8 cellular contexts compared by ENCODE assay signal in genomic region chr15:41661529-41662225, GRCh38. TPM values are rescaled to one million over a fixed set of nuclear protein-coding genes. Genes with fewer than 3 reads are reported as not detected.
DNase-seq lines count a peak whose midpoint lies in the region; ATAC-seq, FAIRE-seq and TF ChIP-seq lines count a peak whose summit lies in the region.

No MANE protein-coding gene starts in this region.

- H3K27ac ChIP-seq in CD4-positive, CD25-positive, alpha-beta regulatory T cell (ENCODE audit: insufficient read depth, low read length, poor library complexity, severe bottlenecking), result peak overlapping the region; percentile 94
- H3K27ac ChIP-seq in K562 (ENCODE audit: extremely low read depth, low read depth, low read length) (peak overlapping the region; percentile 95), aorta (ENCODE audit: low read depth in 1 of 2, low read length in 2 of 2) (peak overlapping the region in 1 of 2 donors; percentile 71)

- H4K20me1 ChIP-seq in K562 (replicated peaks; ENCODE audit: control insufficient read depth, insufficient read depth, low read length), result no peaks in the 10 kb centered on the region; the same call in none of the 2 replicates

- peaks cover 61% of the 10 kb centered on the region for H3K79me2 ChIP-seq in K562 (ENCODE audit: control insufficient read depth, insufficient read depth, low read length)

- H3K27ac Mint-ChIP-seq in CD4-positive, CD25-positive, alpha-beta regulatory T cell, result peak overlapping the region; percentile 95 to 97 (median 95)

- FAIRE-seq in H54 (lab: Jason Lieb, UNC) (peak; percentile 84), K562 (lab: Jason Lieb, UNC) (peak; percentile 84)

- no peaks in the 10 kb centered on the region for H3K9me1 ChIP-seq in K562 (ENCODE audit: control insufficient read depth, insufficient read depth, low read length)

- TF ChIP-seq RAD21 in K562 (CRISPR knock-in tag; conservative IDR thresholded peaks at IDR 0.05 in 1 of 2, IDR thresholded peaks at IDR 0.05 in 1 of 2), result no peak

- peak overlapping the region; percentile 96 for H2AFZ ChIP-seq in K562 (ENCODE audit: low read depth, low read length)

- peak overlapping the region; percentile 91 to 92 for H3K9ac ChIP-seq in K562 (ENCODE audit: insufficient read depth in 1 of 2, low read depth in 2 of 2, low read length in 2 of 2)

- H3K9me3 ChIP-seq in CD4-positive, CD25-positive, alpha-beta regulatory T cell (ENCODE audit: control insufficient read depth in 2 of 2, low read length in 2 of 2), result no peaks in the 10 kb centered on the region
- H3K9me3 ChIP-seq in K562 (replicated peaks; ENCODE audit: control insufficient read depth, insufficient read depth, low read depth, low read length), result no peaks in the 10 kb centered on the region; the same call in 1 of the 2 replicates
- no peaks in the 10 kb centered on the region for H3K9me3 ChIP-seq in aorta (ENCODE audit: control insufficient read depth, low read length)

- H3K4me1 ChIP-seq in CD4-positive, CD25-positive, alpha-beta regulatory T cell (ENCODE audit: control insufficient read depth, insufficient read depth, low read length, poor library complexity, severe bottlenecking), result peaks cover 43% of the 10 kb centered on the region
- peaks cover 23 to 26% of the 10 kb centered on the region in 2 experiments for H3K4me1 ChIP-seq in K562 (replicated peaks in 1 of 2; ENCODE audit: control insufficient read depth in 2 of 2, insufficient read depth in 2 of 2, low read length in 2 of 2)
- no peaks in the 10 kb centered on the region for H3K4me1 ChIP-seq in aorta (ENCODE audit: control insufficient read depth in 1 of 2, insufficient read depth in 2 of 2, low read length in 2 of 2)

- POLR2A ChIA-PET in K562 (lab: Yijun Ruan, JAX), result interaction anchor here (0.6 to 4.4 kb wide), 11 partner anchors 10 to 170 kb away, joined by 3 to 30 read pairs (median 3); no protein-coding TSS in a partner anchor

- CTCF ChIA-PET in K562 (lab: Yijun Ruan, JAX; ENCODE audit: low intra/inter-chr PET ratio), result interaction anchor here (1.1 kb wide), 1 partner anchor 196 kb away, joined by 3 read pairs; no protein-coding TSS in a partner anchor

- WGBS in K562 (ENCODE audit: insufficient coverage, low coverage, missing lambda C conversion rate), result under 1% methylated on average over 43 of the region's 44 CpGs
- 1% methylated on average over 44 of the region's 44 CpGs for WGBS in aorta, 2 donors

- no TSS peak for BruUV-seq in K562 (replicated peaks; lab: Mats Ljungman, UMichigan)

- H3K27me3 Mint-ChIP-seq in CD4-positive, CD25-positive, alpha-beta regulatory T cell, result peaks cover 34% of the 10 kb centered on the region

- in situ Hi-C loops in K562 (cut with MboI), result no loop called here

- peaks cover 7% of the 10 kb centered on the region for H3K27me3 ChIP-seq in CD4-positive, CD25-positive, alpha-beta regulatory T cell (ENCODE audit: control insufficient read depth, insufficient read depth, low read length)
- H3K27me3 ChIP-seq in K562 (ENCODE audit: control insufficient read depth in 2 of 2, insufficient read depth in 2 of 2, low read length in 2 of 2), result no peaks in the 10 kb centered on the region
- H3K27me3 ChIP-seq in aorta (ENCODE audit: control insufficient read depth in 1 of 2, insufficient read depth in 2 of 2, low read length in 1 of 2), result no peaks in the 10 kb centered on the region

- TF ChIP-seq POLR2A in H54 (IDR thresholded peaks at IDR 0.05; ENCODE audit: low read depth, low read length) (0 out of 2 replicates have a peak, but pooled peaks have one; percentile 8), K562 (conservative IDR thresholded peaks at IDR 0.05) (peak; percentile 65)

- peaks cover 36 to 72% (median 53%) of the 10 kb centered on the region in 4 donors for H3K4me1 Mint-ChIP-seq in CD4-positive, CD25-positive, alpha-beta regulatory T cell

- DNase-seq in CD4-positive, CD25-positive, alpha-beta regulatory T cell, result peak; percentile 64 to 78 (median 75)
- DNase-seq in H54 (ENCODE audit: insufficient read length, low spot score), result peak; percentile 66
- peak; percentile 79 to 88 for DNase-seq in NCI-H2081 (lab: John Stamatoyannopoulos, UW)
- peak; percentile 78 for DNase-seq in UCSD-AML1 (lab: John Stamatoyannopoulos, UW; ENCODE audit: unreplicated experiment)
- DNase-seq in K562 (ENCODE audit: extremely low read depth in 1 of 4, low spot score in 3 of 4), result peak; percentile 69 to 89 (median 72)
- DNase-seq in iPS DF 4.7 (ENCODE audit: extremely low read depth, low spot score), result peak; percentile 56
- peak; percentile 33 for DNase-seq in retinal pigment epithelial cell (ENCODE audit: low read depth)
- peak; percentile 87 to 92 for DNase-seq in aorta

- peak; percentile 8 to 12 for ATAC-seq in CD4-positive, CD25-positive, alpha-beta regulatory T cell (ENCODE audit: low read depth in 2 of 2)
- ATAC-seq in K562 (peak; percentile 64), aorta (ENCODE audit: low FRiP score) (peak; percentile 64)

- H3K4me3 ChIP-seq in CD4-positive, CD25-positive, alpha-beta regulatory T cell (ENCODE audit: low read depth, low read length), result peak overlapping the region; percentile 86
- peak overlapping the region; percentile 51 for H3K4me3 ChIP-seq in K562
- peak overlapping the region; percentile 54 for H3K4me3 ChIP-seq in retinal pigment epithelial cell (ENCODE audit: low read length)
- H3K4me3 ChIP-seq in aorta (ENCODE audit: low read length in 2 of 2), result peak overlapping the region; percentile 24 to 65

- peaks cover 0 to 2% (median 0%) of the 10 kb centered on the region in 7 donors for H3K9me3 Mint-ChIP-seq in CD4-positive, CD25-positive, alpha-beta regulatory T cell

- peak overlapping the region; percentile 98 for H3K4me2 ChIP-seq in K562 (ENCODE audit: insufficient read depth, low read length)

- no peak for TF ChIP-seq CTCF in K562 (IDR thresholded peaks at IDR 0.05 in 2 of 3, conservative IDR thresholded peaks at IDR 0.05 in 1 of 3; ENCODE audit: insufficient read depth in 2 of 3, low read depth in 1 of 3, low read length in 3 of 3)
- no peak for TF ChIP-seq CTCF in retinal pigment epithelial cell (conservative IDR thresholded peaks at IDR 0.05; ENCODE audit: low read depth, low read length)

- no peaks in the 10 kb centered on the region for H3K36me3 Mint-ChIP-seq in CD4-positive, CD25-positive, alpha-beta regulatory T cell

- TF ChIP-seq EP300 in K562 (IDR thresholded peaks at IDR 0.05; ENCODE audit: low read length), result peak; percentile 36; the same call in 1 of the 2 replicates

- intact Hi-C loops in K562 (cut with micrococcal nuclease), result loop anchor here (2.0 to 10.0 kb wide), 3 partner anchors 59 to 197 kb away; no protein-coding TSS in a partner anchor
- intact Hi-C loops in aorta (cut with DNase I), result loop anchor here in 1 of 2 donors (5.0 kb wide), 1 partner anchor 39 kb away; no protein-coding TSS in a partner anchor

- no peaks in the 10 kb centered on the region for H3K36me3 ChIP-seq in CD4-positive, CD25-positive, alpha-beta regulatory T cell (ENCODE audit: control insufficient read depth, insufficient read depth, low read length)
- H3K36me3 ChIP-seq in K562 (ENCODE audit: control insufficient read depth, insufficient read depth, low read length) (no peaks in the 10 kb centered on the region), aorta (ENCODE audit: control insufficient read depth in 1 of 2, insufficient read depth in 2 of 2, low read length in 1 of 2) (no peaks in the 10 kb centered on the region)

- H3K4me3 Mint-ChIP-seq in CD4-positive, CD25-positive, alpha-beta regulatory T cell, result peak overlapping the region; percentile 91 to 94 (median 92)

TF ChIP-seq in K562, 482 proteins besides CTCF, POLR2A, EP300 and RAD21 (continues in another document):
- TF ChIP-seq ZNF316 (IDR thresholded peaks at IDR 0.05), result no peak
- TF ChIP-seq ZBTB2 (IDR thresholded peaks at IDR 0.05), result no peak
- TF ChIP-seq MXI1 (IDR thresholded peaks at IDR 0.05; ENCODE audit: low read depth, low read length), result 0 out of 2 replicates have a peak, but pooled peaks have one; percentile 88

RNA-seq across cellular contexts. Expression of gene MGA, which starts 1.5 kb away (rescaled TPM):
- total RNA-seq in CD4-positive, CD25-positive, alpha-beta regulatory T cell, result 46.9 TPM
- 10 to 100 TPM; 10.4 to 16.1 (median 15.3) TPM for polyA plus RNA-seq in CD4-positive, CD25-positive, alpha-beta regulatory T cell
- 68.6 and 206 TPM in 2 replicates for total RNA-seq in K562 (2011; cell fraction: chromatin; rRNA removed; ENCODE audit: low replicate concordance)
- 29.5 and 38.4 TPM in 2 replicates for total RNA-seq in K562 (2011; cell fraction: nucleolus; rRNA removed)
- total RNA-seq in K562 (2011; cell fraction: nucleoplasm; rRNA removed), result 68.1 and 97.3 TPM in 2 replicates
- total RNA-seq in K562 (2014; rRNA removed), result 23.0 and 23.9 TPM in 2 replicates
- 56.1 and 59.4 TPM in 2 replicates for total RNA-seq in K562 (2014; rRNA removed; fragmentation: Illumina TruSeq; extraction: Trizol)
- total RNA-seq in K562 (2015; rRNA removed; fragmentation: Illumina TruSeq; extraction: Trizol), result 44.8 and 47.5 TPM in 2 replicates
- 43.3 and 45.3 TPM in 2 replicates for total RNA-seq in K562 (2021)
- polyA plus RNA-seq in K562 (2011; rRNA removed), result 15.1 and 18.2 TPM in 2 replicates
- polyA plus RNA-seq in K562 (2011; cell fraction: cytosol; rRNA removed), result 7.3 and 9.3 TPM in 2 replicates
- polyA plus RNA-seq in K562 (2011; cell fraction: nucleus; rRNA removed), result 18.7 and 21.6 TPM in 2 replicates
- 10.1 and 11.9 TPM in 2 replicates for polyA plus RNA-seq in K562 (2012)
- polyA plus RNA-seq in K562 (2014; fragmentation: Illumina TruSeq; extraction: Trizol), result 15.4 and 21.1 TPM in 2 replicates
- 1 to 10 TPM; 4.7 to 4.8 TPM for polyA plus RNA-seq in K562 (2014; fragmentation: Nextera tagmentation; extraction: Ambion mirVana)
- 8.9 and 9.7 TPM in 2 replicates for polyA plus RNA-seq in K562 (2014; rRNA removed)
- 132 and 175 TPM in 2 replicates for polyA minus RNA-seq in K562 (2011; rRNA and poly(A)+ RNA removed)
- 41.2 and 42.2 TPM in 2 replicates for polyA minus RNA-seq in K562 (2011; cell fraction: cytosol; rRNA and poly(A)+ RNA removed)
- polyA minus RNA-seq in K562 (2011; cell fraction: nucleus; rRNA and poly(A)+ RNA removed), result 26.8 and 59.2 TPM in 2 replicates
- 10 to 100 TPM; 44.1 to 46.6 TPM for total RNA-seq in aorta
- polyA plus RNA-seq in aorta, result 1 to 10 TPM; 1.9 to 6.0 TPM

Comparison
In these comparisons a context has a peak if more than half of its experiments do, and no peak if none do; other contexts are left out.
1. ATAC-seq: peak in every context shown above with its lines; median percentile 64 in K562; 64 in aorta; 10 in CD4-positive, CD25-positive, alpha-beta regulatory T cell.
2. DNase-seq: peak in every context shown above with its lines; median percentile 90 in aorta; 84 in NCI-H2081; 78 in UCSD-AML1; 75 in CD4-positive, CD25-positive, alpha-beta regulatory T cell; 72 in K562; 66 in H54; 56 in iPS DF 4.7; 33 in retinal pigment epithelial cell.